In the genomic region with DNA sequence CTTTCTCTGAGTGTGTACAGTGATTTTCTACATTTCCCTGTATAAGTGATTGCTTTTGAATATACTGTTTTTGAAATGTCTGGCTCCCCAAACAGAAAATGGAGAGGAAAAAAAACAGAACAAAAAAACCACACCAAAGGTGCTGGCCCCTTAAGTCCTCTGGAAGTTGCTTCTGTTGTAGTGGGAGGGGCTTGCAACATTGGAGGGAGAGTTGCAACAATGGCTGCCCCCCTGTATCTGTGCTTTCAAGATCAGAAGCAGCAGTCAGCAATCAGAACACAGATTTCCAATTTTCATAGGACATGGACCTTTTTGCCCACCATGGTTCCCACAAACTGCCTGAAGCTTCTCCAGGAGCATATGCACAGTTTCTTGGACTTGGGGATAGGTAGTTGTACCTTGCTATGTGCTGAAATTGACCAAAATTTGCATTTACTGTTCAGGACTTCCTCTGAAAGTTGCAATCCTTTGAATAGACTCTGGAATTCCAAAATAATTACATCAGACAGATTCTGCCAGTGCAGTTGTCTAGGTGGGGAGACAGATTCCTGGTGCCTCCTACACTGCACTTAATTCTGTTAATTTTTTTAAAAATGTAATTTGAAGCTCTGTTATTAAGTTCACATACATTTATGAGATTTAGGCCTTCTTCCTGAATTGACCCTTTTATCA, we compare ENCODE assay signal across 16 cellular contexts. TPM values are rescaled to one million over a fixed set of nuclear protein-coding genes. Genes with fewer than 3 reads are reported as not detected.
DNase-seq lines count a peak whose midpoint lies in the region; ATAC-seq, FAIRE-seq and TF ChIP-seq lines count a peak whose summit lies in the region.
"Had no signal": no experiment of that assay in that cellular context is flagged by ENCODE, and none has a peak within 500 bp of the region (broad histone marks: within the 10 kb centered on the region; RNA-seq: fewer than 3 reads in every experiment).

No MANE protein-coding gene starts in this region.

- H3K79me2 ChIP-seq in astrocyte (ENCODE audit: insufficient read depth, low read length) (peaks cover 71% of the 10 kb centered on the region), HepG2 (ENCODE audit: insufficient read depth, low read length) (peaks cover 28% of the 10 kb centered on the region)

- peaks cover 9% of the 10 kb centered on the region for H3K4me1 ChIP-seq in astrocyte (ENCODE audit: insufficient read depth, low read length)
- H3K4me1 ChIP-seq in HepG2 (ENCODE audit: insufficient read depth, low read length) = peaks cover 24% of the 10 kb centered on the region
- H3K4me1 ChIP-seq: parathyroid adenoma had no signal

- H3K27ac ChIP-seq in astrocyte (ENCODE audit: low read depth, low read length) = peak overlapping the region; percentile 25
- H3K27ac ChIP-seq in HepG2 (ENCODE audit: extremely low read length, insufficient read depth, low read length) = no peak overlapping the region
- H3K27ac ChIP-seq: heart left ventricle, parathyroid adenoma had no signal

- DNase-seq in EH (ENCODE audit: low read depth) (peak; percentile 11), HFFc6 (no peak), astrocyte (ENCODE audit: low read depth) (peak; percentile 35), HepG2 (ENCODE audit: low spot score) (no peak), superior temporal gyrus (ENCODE audit: extremely low spot score) (no peak)
- no peak for DNase-seq in activated CD4-positive, alpha-beta T cell treated with anti-CD3 and anti-CD28 coated beads, Interleukin-2, amount 10 ng/mL, durations not matched to agents 24 days and 14 days
- DNase-seq in stimulated activated naive B cell treated with anti-CD40 and anti-IgM and Interleukin-4, amounts not matched to agents 10 μg/mL and 1 μg/mL and 100 μg/mL, for 72 hours = no peak
- no peak for DNase-seq in stimulated activated naive CD8-positive, alpha-beta T cell treated with anti-CD3 and anti-CD28 coated beads, Interleukin-15, Interleukin-2, amounts not matched to agents 100 U/mL and 50 U/mL, for 24 hours
- DNase-seq: activated naive CD8-positive, alpha-beta T cell treated with anti-CD3 and anti-CD28 coated beads for 36 hours; C1 segment of cervical spinal cord; heart left ventricle; left ventricle myocardium superior; NCI-H2171; stimulated activated CD4-positive, alpha-beta T cell treated with anti-CD3 and anti-CD28 coated beads, Interleukin-2, amount 100 ng/mL, for 24 hours; stimulated activated naive CD4-positive, alpha-beta T cell treated with Interleukin-2 at 50 U/mL for 16 hours had no signal

- FAIRE-seq in astrocyte (lab: Jason Lieb, UNC) (no peak), HepG2 (lab: Jason Lieb, UNC) (no peak)

- H3K27ac Mint-ChIP-seq in HFFc6 = peak overlapping the region; percentile 52
- peak overlapping the region; percentile 91 for H3K27ac Mint-ChIP-seq in astrocyte (ENCODE audit: unreplicated experiment)
- no peak overlapping the region for H3K27ac Mint-ChIP-seq in activated CD4-positive, alpha-beta T cell treated with anti-CD3 and anti-CD28 coated beads, Interleukin-2, amount 10 ng/mL, durations not matched to agents 24 days and 14 days
- H3K27ac Mint-ChIP-seq in stimulated activated naive B cell treated with anti-CD40 and anti-IgM and Interleukin-4, amounts not matched to agents 10 μg/mL and 1 μg/mL and 100 μg/mL, for 72 hours = no peak overlapping the region
- H3K27ac Mint-ChIP-seq: activated naive CD8-positive, alpha-beta T cell treated with anti-CD3 and anti-CD28 coated beads for 36 hours had no signal

- TF ChIP-seq POLR2A in HepG2 (IDR thresholded peaks at IDR 0.05; ENCODE audit: insufficient read depth in 1 of 2, low read depth in 2 of 2, low read length in 2 of 2) = no peak

- H4K20me1 ChIP-seq in astrocyte (ENCODE audit: insufficient read depth, low read length) = peaks cover 3% of the 10 kb centered on the region
- H4K20me1 ChIP-seq in HepG2 (ENCODE audit: insufficient read depth, low read length) = 0 out of 2 replicates have a peak, but pooled peaks cover 5% of the 10 kb centered on the region

- H3K9me3 ChIP-seq in astrocyte (ENCODE audit: insufficient read depth, low read depth, low read length) (no peaks in the 10 kb centered on the region), HepG2 (ENCODE audit: low read length) (no peaks in the 10 kb centered on the region)

- H3K36me3 ChIP-seq in astrocyte (ENCODE audit: insufficient read depth, low read length) = peaks cover 3% of the 10 kb centered on the region
- peaks cover 1 to 14% of the 10 kb centered on the region in 2 experiments; a peak in 3 of 5 replicates for H3K36me3 ChIP-seq in HepG2 (replicated peaks in 1 of 2; ENCODE audit: control insufficient read depth in 1 of 2, insufficient read depth in 2 of 2, low read length in 2 of 2)

- H3K27me3 ChIP-seq in astrocyte (ENCODE audit: insufficient read depth, low read length) (no peaks in the 10 kb centered on the region), HepG2 (ENCODE audit: control insufficient read depth in 1 of 2, insufficient read depth in 2 of 2, low read length in 2 of 2) (no peaks in the 10 kb centered on the region)
- H3K27me3 ChIP-seq: heart left ventricle had no signal

- in situ Hi-C loops in HepG2 (cut with HindIII; ENCODE audit: extremely low pct_ligation_motif_present, low pct_unique_long_range_greater_than_20kb) = no loop called here

- H3K9ac ChIP-seq in astrocyte (ENCODE audit: low read length) (peak overlapping the region; percentile 39), HepG2 (ENCODE audit: insufficient read depth, low read depth, low read length) (no peak overlapping the region)
- H3K9ac ChIP-seq: parathyroid adenoma had no signal

- TF ChIP-seq EP300 in HepG2 (IDR thresholded peaks at IDR 0.05; ENCODE audit: low read depth in 2 of 2, low read length in 2 of 2) (no peak), HepG2 (CRISPR knock-in tag; IDR thresholded peaks at IDR 0.05; ENCODE audit: borderline replicate concordance) (no peak)

- H2AFZ ChIP-seq in astrocyte (ENCODE audit: low read depth, low read length) (peak overlapping the region; percentile 61), HepG2 (ENCODE audit: low read length) (no peak overlapping the region)
- H2AFZ ChIP-seq: parathyroid adenoma had no signal

- H3K27me3 Mint-ChIP-seq in HFFc6 (ENCODE audit: insufficient read depth) = no peaks in the 10 kb centered on the region
- no peaks in the 10 kb centered on the region for H3K27me3 Mint-ChIP-seq in astrocyte (ENCODE audit: low read depth, unreplicated experiment)
- no peaks in the 10 kb centered on the region for H3K27me3 Mint-ChIP-seq in activated CD4-positive, alpha-beta T cell treated with anti-CD3 and anti-CD28 coated beads, Interleukin-2, amount 10 ng/mL, durations not matched to agents 24 days and 14 days
- H3K27me3 Mint-ChIP-seq in stimulated activated naive B cell treated with anti-CD40 and anti-IgM and Interleukin-4, amounts not matched to agents 10 μg/mL and 1 μg/mL and 100 μg/mL, for 72 hours = no peaks in the 10 kb centered on the region
- H3K27me3 Mint-ChIP-seq: activated naive CD8-positive, alpha-beta T cell treated with anti-CD3 and anti-CD28 coated beads for 36 hours had no signal

- H3K4me3 Mint-ChIP-seq in HFFc6 (no peak overlapping the region; the same call in 1 of the 2 replicates), astrocyte (ENCODE audit: unreplicated experiment) (peak overlapping the region; percentile 20)
- H3K4me3 Mint-ChIP-seq in activated CD4-positive, alpha-beta T cell treated with anti-CD3 and anti-CD28 coated beads, Interleukin-2, amount 10 ng/mL, durations not matched to agents 24 days and 14 days = no peak overlapping the region
- no peak overlapping the region for H3K4me3 Mint-ChIP-seq in stimulated activated naive B cell treated with anti-CD40 and anti-IgM and Interleukin-4, amounts not matched to agents 10 μg/mL and 1 μg/mL and 100 μg/mL, for 72 hours
- H3K4me3 Mint-ChIP-seq: activated naive CD8-positive, alpha-beta T cell treated with anti-CD3 and anti-CD28 coated beads for 36 hours had no signal

- BruUV-seq in HepG2 (replicated peaks; lab: Mats Ljungman, UMichigan) = no TSS peak

- H3K4me3 ChIP-seq in astrocyte (ENCODE audit: insufficient read depth, low read depth, low read length) = no peak overlapping the region
- H3K4me3 ChIP-seq in HepG2 (replicated peaks in 1 of 3; ENCODE audit: insufficient read depth in 1 of 3, low read depth in 2 of 3, low read length in 3 of 3) = no peak overlapping the region
- H3K4me3 ChIP-seq: heart left ventricle had no signal

- H3K36me3 Mint-ChIP-seq in HFFc6 (ENCODE audit: low read depth) (peaks cover 47% of the 10 kb centered on the region), astrocyte (ENCODE audit: low read depth, unreplicated experiment) (peaks cover 13% of the 10 kb centered on the region)
- H3K36me3 Mint-ChIP-seq in activated CD4-positive, alpha-beta T cell treated with anti-CD3 and anti-CD28 coated beads, Interleukin-2, amount 10 ng/mL, durations not matched to agents 24 days and 14 days (ENCODE audit: low read depth) = peaks cover 55% of the 10 kb centered on the region
- peaks cover 2 to 16% of the 10 kb centered on the region in 2 donors for H3K36me3 Mint-ChIP-seq in stimulated activated naive B cell treated with anti-CD40 and anti-IgM and Interleukin-4, amounts not matched to agents 10 μg/mL and 1 μg/mL and 100 μg/mL, for 72 hours

- intact Hi-C loops in HepG2 (cut with micrococcal nuclease; ENCODE audit: unreplicated experiment) = no loop called here
- intact Hi-C loops in activated CD4-positive, alpha-beta T cell treated with anti-CD3 and anti-CD28 coated beads, Interleukin-2, amount 10 ng/mL, durations not matched to agents 24 days and 14 days (cut with micrococcal nuclease) = no loop called here

- TF ChIP-seq RAD21 in HepG2 (CRISPR knock-in tag; IDR thresholded peaks at IDR 0.05) = no peak

- H3K4me2 ChIP-seq in astrocyte (ENCODE audit: low read length) (peak overlapping the region; percentile 70), HepG2 (ENCODE audit: low read depth, low read length) (no peak overlapping the region)

- no peak for TF ChIP-seq CTCF in HFFc6 (IDR thresholded peaks at IDR 0.05)
- no peak for TF ChIP-seq CTCF in astrocyte (IDR thresholded peaks at IDR 0.05; ENCODE audit: insufficient read depth, low read depth, low read length)
- TF ChIP-seq CTCF in HepG2 (CRISPR knock-in tag; IDR thresholded peaks at IDR 0.05) = no peak

- H3K4me1 Mint-ChIP-seq in HFFc6 (ENCODE audit: low read depth) = peaks cover 65% of the 10 kb centered on the region
- H3K4me1 Mint-ChIP-seq in astrocyte (ENCODE audit: low read depth, unreplicated experiment) = peaks cover 29% of the 10 kb centered on the region
- peaks cover 24% of the 10 kb centered on the region for H3K4me1 Mint-ChIP-seq in activated CD4-positive, alpha-beta T cell treated with anti-CD3 and anti-CD28 coated beads, Interleukin-2, amount 10 ng/mL, durations not matched to agents 24 days and 14 days
- H3K4me1 Mint-ChIP-seq in stimulated activated naive B cell treated with anti-CD40 and anti-IgM and Interleukin-4, amounts not matched to agents 10 μg/mL and 1 μg/mL and 100 μg/mL, for 72 hours = peaks cover 4 to 6% of the 10 kb centered on the region in 2 donors

- ATAC-seq in HepG2 = no peak
- no peak for ATAC-seq in stimulated activated naive B cell treated with anti-CD40 and anti-IgM and Interleukin-4, amounts not matched to agents 10 μg/mL and 1 μg/mL and 100 μg/mL, for 72 hours (replicated peaks)
- no peak for ATAC-seq in stimulated activated naive CD8-positive, alpha-beta T cell treated with anti-CD3 and anti-CD28 coated beads, Interleukin-15, Interleukin-2, amounts not matched to agents 100 U/mL and 50 U/mL, for 24 hours
- ATAC-seq: heart left ventricle, left ventricle myocardium superior had no signal

- POLR2A ChIA-PET in HepG2 (lab: Yijun Ruan, JAX) = interaction anchor here (1.2 kb wide), 1 partner anchor 18 kb away, joined by 3 read pairs; no protein-coding TSS in a partner anchor

- CTCF ChIA-PET in HepG2 (lab: Yijun Ruan, JAX; ENCODE audit: low intra/inter-chr PET ratio, low total read pairs) = no interaction called here

- H3K9me3 Mint-ChIP-seq in HFFc6 (peaks cover 16% of the 10 kb centered on the region), astrocyte (ENCODE audit: unreplicated experiment) (no peaks in the 10 kb centered on the region)
- peaks cover 5% of the 10 kb centered on the region for H3K9me3 Mint-ChIP-seq in activated CD4-positive, alpha-beta T cell treated with anti-CD3 and anti-CD28 coated beads, Interleukin-2, amount 10 ng/mL, durations not matched to agents 24 days and 14 days
- no peaks in the 10 kb centered on the region for H3K9me3 Mint-ChIP-seq in stimulated activated naive B cell treated with anti-CD40 and anti-IgM and Interleukin-4, amounts not matched to agents 10 μg/mL and 1 μg/mL and 100 μg/mL, for 72 hours

RNA-seq across cellular contexts. Expression of a gene that starts 13.8 kb away (rescaled TPM):
- 10 to 100 TPM; 16.6 to 24.0 (median 18.9) TPM for total RNA-seq in HFFc6 (2021; fragmentation: NEBNext Ultra II Directional; extraction: Animal tissue kit (Norgen Biotek cat#: 25700))
- 13.3 and 18.7 TPM in 2 replicates for total RNA-seq in astrocyte
- 13.9 and 15.8 TPM in 2 replicates for total RNA-seq in HepG2 (2016; rRNA removed; fragmentation: Illumina TruSeq; extraction: Trizol)
- 5.6 and 6.3 TPM in 2 replicates for total RNA-seq in HepG2 (2016; cell fraction: cytosol; rRNA removed; fragmentation: Illumina TruSeq; extraction: Trizol; ENCODE audit: low read depth)
- total RNA-seq in HepG2 (2016; cell fraction: insoluble cytoplasmic fraction; rRNA removed; fragmentation: Illumina TruSeq; extraction: Trizol) = 15.3 and 16.6 TPM in 2 replicates
- total RNA-seq in HepG2 (2016; cell fraction: membrane; rRNA removed; fragmentation: Illumina TruSeq; extraction: Trizol) = 14.6 and 15.0 TPM in 2 replicates
- 20.6 and 23.4 TPM in 2 replicates for total RNA-seq in HepG2 (2016; cell fraction: nucleus; rRNA removed; fragmentation: Illumina TruSeq; extraction: Trizol)
- polyA plus RNA-seq in HepG2 (2011; rRNA removed) = 8.9 and 10.4 TPM in 2 replicates
- 3.3 and 5.3 TPM in 2 replicates for polyA plus RNA-seq in HepG2 (2011; cell fraction: cytosol; rRNA removed)
- 12.2 and 14.7 TPM in 2 replicates for polyA plus RNA-seq in HepG2 (2011; cell fraction: nucleus; rRNA removed)
- 7.7 and 11.4 TPM in 2 replicates for polyA plus RNA-seq in HepG2 (2012)
- polyA plus RNA-seq in HepG2 (2016; cell fraction: cytosol; fragmentation: Illumina TruSeq; extraction: Trizol; ENCODE audit: low read depth) = 2.3 and 2.5 TPM in 2 replicates
- polyA plus RNA-seq in HepG2 (2016; cell fraction: insoluble cytoplasmic fraction; fragmentation: Illumina TruSeq; extraction: Trizol; ENCODE audit: low read depth) = 16.5 and 17.6 TPM in 2 replicates
- polyA plus RNA-seq in HepG2 (2016; cell fraction: membrane; fragmentation: Illumina TruSeq; extraction: Trizol; ENCODE audit: low read depth) = 8.4 and 9.0 TPM in 2 replicates
- polyA plus RNA-seq in HepG2 (2016; cell fraction: nucleus; fragmentation: Illumina TruSeq; extraction: Trizol; ENCODE audit: insufficient read depth, low read depth) = 42.9 and 44.2 TPM in 2 replicates
- polyA minus RNA-seq in HepG2 (2011; rRNA and poly(A)+ RNA removed; ENCODE audit: low replicate concordance) = 2.6 and 3.1 TPM in 2 replicates
- 4.2 and 5.6 TPM in 2 replicates for polyA minus RNA-seq in HepG2 (2011; cell fraction: cytosol; rRNA and poly(A)+ RNA removed)
- polyA minus RNA-seq in HepG2 (2011; cell fraction: nucleus; rRNA and poly(A)+ RNA removed) = 28.7 and 30.5 TPM in 2 replicates
- 26.5 and 34.9 TPM in 2 replicates for total RNA-seq in activated CD4-positive, alpha-beta T cell treated with anti-CD3 and anti-CD28 coated beads, Interleukin-2, amount 10 ng/mL, durations not matched to agents 24 days and 14 days

RNA-seq across cellular contexts. Expression of a gene that starts 14.0 kb away (rescaled TPM):
- total RNA-seq in HFFc6 (2021; fragmentation: NEBNext Ultra II Directional; extraction: Animal tissue kit (Norgen Biotek cat#: 25700)) = 10 to 100 TPM; 12.0 to 26.8 (median 13.8) TPM
- total RNA-seq in astrocyte (15.1 and 16.8 TPM in 2 replicates), HepG2 (2016; rRNA removed; fragmentation: Illumina TruSeq; extraction: Trizol) (15.4 and 26.1 TPM in 2 replicates)
- 3.0 and 3.3 TPM in 2 replicates for total RNA-seq in HepG2 (2016; cell fraction: cytosol; rRNA removed; fragmentation: Illumina TruSeq; extraction: Trizol; ENCODE audit: low read depth)
- total RNA-seq in HepG2 (2016; cell fraction: insoluble cytoplasmic fraction; rRNA removed; fragmentation: Illumina TruSeq; extraction: Trizol) = 16.7 and 25.6 TPM in 2 replicates
- total RNA-seq in HepG2 (2016; cell fraction: membrane; rRNA removed; fragmentation: Illumina TruSeq; extraction: Trizol) = 6.6 and 8.3 TPM in 2 replicates
- 23.7 and 29.5 TPM in 2 replicates for total RNA-seq in HepG2 (2016; cell fraction: nucleus; rRNA removed; fragmentation: Illumina TruSeq; extraction: Trizol)
- 14.7 and 18.0 TPM in 2 replicates for polyA plus RNA-seq in HepG2 (2011; rRNA removed)
- polyA plus RNA-seq in HepG2 (2011; cell fraction: cytosol; rRNA removed) = 12.5 and 15.5 TPM in 2 replicates
- 6.6 and 7.4 TPM in 2 replicates for polyA plus RNA-seq in HepG2 (2011; cell fraction: nucleus; rRNA removed)
- 16.7 and 18.1 TPM in 2 replicates for polyA plus RNA-seq in HepG2 (2012)
- 3.6 and 3.9 TPM in 2 replicates for polyA plus RNA-seq in HepG2 (2016; cell fraction: cytosol; fragmentation: Illumina TruSeq; extraction: Trizol; ENCODE audit: low read depth)
- polyA plus RNA-seq in HepG2 (2016; cell fraction: insoluble cytoplasmic fraction; fragmentation: Illumina TruSeq; extraction: Trizol; ENCODE audit: low read depth) = 18.3 and 18.8 TPM in 2 replicates
- polyA plus RNA-seq in HepG2 (2016; cell fraction: membrane; fragmentation: Illumina TruSeq; extraction: Trizol; ENCODE audit: low read depth) = 4.8 and 5.6 TPM in 2 replicates
- 34.9 and 35.5 TPM in 2 replicates for polyA plus RNA-seq in HepG2 (2016; cell fraction: nucleus; fragmentation: Illumina TruSeq; extraction: Trizol; ENCODE audit: insufficient read depth, low read depth)
- polyA minus RNA-seq in HepG2 (2011; rRNA and poly(A)+ RNA removed; ENCODE audit: low replicate concordance) = 8.4 and 9.1 TPM in 2 replicates
- 10.4 and 10.7 TPM in 2 replicates for polyA minus RNA-seq in HepG2 (2011; cell fraction: cytosol; rRNA and poly(A)+ RNA removed)
- polyA minus RNA-seq in HepG2 (2011; cell fraction: nucleus; rRNA and poly(A)+ RNA removed) = 11.2 and 16.7 TPM in 2 replicates
- total RNA-seq in activated CD4-positive, alpha-beta T cell treated with anti-CD3 and anti-CD28 coated beads, Interleukin-2, amount 10 ng/mL, durations not matched to agents 24 days and 14 days = 13.2 and 15.6 TPM in 2 replicates

RNA-seq across cellular contexts. Expression of a gene that starts 33.1 kb away (rescaled TPM):
- 10 to 100 TPM; 54.1 to 64.4 (median 59.8) TPM for total RNA-seq in HFFc6 (2021; fragmentation: NEBNext Ultra II Directional; extraction: Animal tissue kit (Norgen Biotek cat#: 25700))
- total RNA-seq in astrocyte (42.9 and 51.4 TPM in 2 replicates), HepG2 (2016; rRNA removed; fragmentation: Illumina TruSeq; extraction: Trizol) (32.7 and 35.5 TPM in 2 replicates)
- total RNA-seq in HepG2 (2016; cell fraction: cytosol; rRNA removed; fragmentation: Illumina TruSeq; extraction: Trizol; ENCODE audit: low read depth) = 6.1 and 7.3 TPM in 2 replicates
- 34.4 and 35.7 TPM in 2 replicates for total RNA-seq in HepG2 (2016; cell fraction: insoluble cytoplasmic fraction; rRNA removed; fragmentation: Illumina TruSeq; extraction: Trizol)
- total RNA-seq in HepG2 (2016; cell fraction: membrane; rRNA removed; fragmentation: Illumina TruSeq; extraction: Trizol) = 9.1 and 9.9 TPM in 2 replicates
- 39.1 and 44.7 TPM in 2 replicates for total RNA-seq in HepG2 (2016; cell fraction: nucleus; rRNA removed; fragmentation: Illumina TruSeq; extraction: Trizol)
- polyA plus RNA-seq in HepG2 (2011; rRNA removed) = 12.9 and 14.5 TPM in 2 replicates
- polyA plus RNA-seq in HepG2 (2011; cell fraction: cytosol; rRNA removed) = 3.8 and 6.7 TPM in 2 replicates
- polyA plus RNA-seq in HepG2 (2011; cell fraction: nucleus; rRNA removed) = 28.0 and 29.1 TPM in 2 replicates
- 15.7 and 24.5 TPM in 2 replicates for polyA plus RNA-seq in HepG2 (2012)
- polyA plus RNA-seq in HepG2 (2016; cell fraction: cytosol; fragmentation: Illumina TruSeq; extraction: Trizol; ENCODE audit: low read depth) = 2.0 and 2.7 TPM in 2 replicates
- polyA plus RNA-seq in HepG2 (2016; cell fraction: insoluble cytoplasmic fraction; fragmentation: Illumina TruSeq; extraction: Trizol; ENCODE audit: low read depth) = 28.3 and 31.2 TPM in 2 replicates
- polyA plus RNA-seq in HepG2 (2016; cell fraction: membrane; fragmentation: Illumina TruSeq; extraction: Trizol; ENCODE audit: low read depth) = 3.7 and 4.4 TPM in 2 replicates
- polyA plus RNA-seq in HepG2 (2016; cell fraction: nucleus; fragmentation: Illumina TruSeq; extraction: Trizol; ENCODE audit: insufficient read depth, low read depth) = 82.8 and 90.6 TPM in 2 replicates
- polyA minus RNA-seq in HepG2 (2011; rRNA and poly(A)+ RNA removed; ENCODE audit: low replicate concordance) = 12.6 and 24.1 TPM in 2 replicates
- polyA minus RNA-seq in HepG2 (2011; cell fraction: cytosol; rRNA and poly(A)+ RNA removed) = 11.8 and 13.1 TPM in 2 replicates
- 31.8 and 49.9 TPM in 2 replicates for polyA minus RNA-seq in HepG2 (2011; cell fraction: nucleus; rRNA and poly(A)+ RNA removed)
- 39.4 and 47.4 TPM in 2 replicates for total RNA-seq in activated CD4-positive, alpha-beta T cell treated with anti-CD3 and anti-CD28 coated beads, Interleukin-2, amount 10 ng/mL, durations not matched to agents 24 days and 14 days

RNA-seq across cellular contexts. Expression of a gene that starts 39.2 kb away (rescaled TPM):
- total RNA-seq in HFFc6 (2021; fragmentation: NEBNext Ultra II Directional; extraction: Animal tissue kit (Norgen Biotek cat#: 25700)) = 10 to 100 TPM in 5 of 6 experiments, 1 to 10 TPM in 1; 9.0 to 19.4 (median 16.2) TPM
- 5.7 and 5.8 TPM in 2 replicates for total RNA-seq in astrocyte
- 0.60 and 1.2 TPM in 2 replicates for total RNA-seq in HepG2 (2016; rRNA removed; fragmentation: Illumina TruSeq; extraction: Trizol)
- total RNA-seq in HepG2 (2016; cell fraction: cytosol; rRNA removed; fragmentation: Illumina TruSeq; extraction: Trizol; ENCODE audit: low read depth) = 0.79 and 1.0 TPM in 2 replicates
- total RNA-seq in HepG2 (2016; cell fraction: insoluble cytoplasmic fraction; rRNA removed; fragmentation: Illumina TruSeq; extraction: Trizol) = 0.78 and 0.95 TPM in 2 replicates
- 0.59 and 0.65 TPM in 2 replicates for total RNA-seq in HepG2 (2016; cell fraction: membrane; rRNA removed; fragmentation: Illumina TruSeq; extraction: Trizol)
- 0.62 and 0.88 TPM in 2 replicates for total RNA-seq in HepG2 (2016; cell fraction: nucleus; rRNA removed; fragmentation: Illumina TruSeq; extraction: Trizol)
- polyA plus RNA-seq in HepG2 (2011; rRNA removed) = 0.77 and 1.2 TPM in 2 replicates
- polyA plus RNA-seq in HepG2 (2011; cell fraction: cytosol; rRNA removed) = 0.36 and 0.62 TPM in 2 replicates
- polyA plus RNA-seq in HepG2 (2011; cell fraction: nucleus; rRNA removed) = 0.45 and 0.53 TPM in 2 replicates
- polyA plus RNA-seq in HepG2 (2012) = 0.52 and 1.1 TPM in 2 replicates
- 0.61 and 0.65 TPM in 2 replicates for polyA plus RNA-seq in HepG2 (2016; cell fraction: cytosol; fragmentation: Illumina TruSeq; extraction: Trizol; ENCODE audit: low read depth)
- polyA plus RNA-seq in HepG2 (2016; cell fraction: insoluble cytoplasmic fraction; fragmentation: Illumina TruSeq; extraction: Trizol; ENCODE audit: low read depth) = 0.69 and 0.93 TPM in 2 replicates
- polyA plus RNA-seq in HepG2 (2016; cell fraction: membrane; fragmentation: Illumina TruSeq; extraction: Trizol; ENCODE audit: low read depth) = 0.56 and 1.1 TPM in 2 replicates
- polyA plus RNA-seq in HepG2 (2016; cell fraction: nucleus; fragmentation: Illumina TruSeq; extraction: Trizol; ENCODE audit: insufficient read depth, low read depth) = 2.1 and 3.0 TPM in 2 replicates
- polyA minus RNA-seq in HepG2 (2011; rRNA and poly(A)+ RNA removed; ENCODE audit: low replicate concordance) = 0.14 and 3.6 TPM in 2 replicates
- polyA minus RNA-seq in HepG2 (2011; cell fraction: cytosol; rRNA and poly(A)+ RNA removed) = not detected in 2 replicates
- polyA minus RNA-seq in HepG2 (2011; cell fraction: nucleus; rRNA and poly(A)+ RNA removed) = 0.26 and 0.75 TPM in 2 replicates
- total RNA-seq in activated CD4-positive, alpha-beta T cell treated with anti-CD3 and anti-CD28 coated beads, Interleukin-2, amount 10 ng/mL, durations not matched to agents 24 days and 14 days = 55.4 and 65.6 TPM in 2 replicates

Comparison
In these comparisons a context has a peak if more than half of its experiments do, and no peak if none do; other contexts are left out.
1. DNase-seq: peak in EH (single experiment) and astrocyte (single experiment); none in HFFc6 (single experiment), HepG2 (single experiment), activated CD4-positive, alpha-beta T cell treated with anti-CD3 and anti-CD28 coated beads, Interleukin-2, amount 10 ng/mL, durations not matched to agents 24 days and 14 days (single experiment), stimulated activated naive B cell treated with anti-CD40 and anti-IgM and Interleukin-4, amounts not matched to agents 10 μg/mL and 1 μg/mL and 100 μg/mL, for 72 hours (single experiment), stimulated activated naive CD8-positive, alpha-beta T cell treated with anti-CD3 and anti-CD28 coated beads, Interleukin-15, Interleukin-2, amounts not matched to agents 100 U/mL and 50 U/mL, for 24 hours (single experiment) and superior temporal gyrus (single experiment).
2. H3K27ac Mint-ChIP-seq: peak in HFFc6 (single experiment) and astrocyte (single experiment); none in activated CD4-positive, alpha-beta T cell treated with anti-CD3 and anti-CD28 coated beads, Interleukin-2, amount 10 ng/mL, durations not matched to agents 24 days and 14 days (single experiment) and stimulated activated naive B cell treated with anti-CD40 and anti-IgM and Interleukin-4, amounts not matched to agents 10 μg/mL and 1 μg/mL and 100 μg/mL, for 72 hours (single experiment).